Comparison of ENCODE assay signal across 23 cellular contexts in genomic region chr16:73399486-73399885, GRCh38.
DNase-seq lines count a peak whose midpoint lies in the region; ATAC-seq, FAIRE-seq and TF ChIP-seq lines count a peak whose summit lies in the region.
"Had no signal": no experiment of that assay in that cellular context is flagged by ENCODE, and none has a peak within 500 bp of the region (broad histone marks: within the 10 kb centered on the region; RNA-seq: fewer than 3 reads in every experiment).

No MANE protein-coding gene starts in this region.

- DNase-seq in DMS79 treated with DMSO at 0.1 percent for 48 hours (lab: John Stamatoyannopoulos, UW) (peak; percentile 1), DMS79 (lab: John Stamatoyannopoulos, UW) (no peak), HTR-8/SVneo (ENCODE audit: insufficient read length, low spot score) (no peak), islet precursor cell (peak; percentile 17), retina (peak; percentile 55), NCI-H510A treated with DMSO at 0.1 percent for 48 hours (lab: John Stamatoyannopoulos, UW) (no peak), uterus (no peak)
- DNase-seq: GF-D8, GM23248, HFFc6, NCI-H1048, NCI-H1694, NCI-H2081, NCI-H2227 treated with DMSO at 0.1 percent for 48 hours, NCI-H510A, NCI-H774, PC-3, Right ventricle myocardium superior, T-helper 1 cell had no signal

- TF ChIP-seq POLR2A in uterus (IDR thresholded peaks at IDR 0.05), result no peak

- no peak for TF ChIP-seq CTCF in uterus (IDR thresholded peaks at IDR 0.05)

- H3K4me1 ChIP-seq in uterus, result no peaks in the 10 kb centered on the region
- H3K4me1 ChIP-seq: HAP-1, SJSA1 had no signal

- no peak for ATAC-seq in HG02642 (IDR thresholded peaks at IDR 0.05; ENCODE audit: poor library complexity, unreplicated experiment)
- ATAC-seq: PC-3 had no signal

- intact Hi-C loops in uterus (cut with DNase I; ENCODE audit: low total_unique reads), result no loop called here

- no peaks in the 10 kb centered on the region for H3K36me3 ChIP-seq in uterus
- H3K36me3 ChIP-seq: HAP-1, SJSA1 had no signal

- H3K9me3 ChIP-seq in uterus, result no peaks in the 10 kb centered on the region
- H3K9me3 ChIP-seq: HAP-1, SJSA1 had no signal

- FAIRE-seq in HTR-8/SVneo (lab: Jason Lieb, UNC), result peak; percentile 78

- H3K27ac ChIP-seq in uterus, result no peak overlapping the region
- H3K27ac ChIP-seq: 22Rv1, GM23248, SJSA1 had no signal

- no peaks in the 10 kb centered on the region for H3K27me3 ChIP-seq in uterus
- H3K27me3 ChIP-seq: SJSA1 had no signal

- no peak overlapping the region for H3K4me3 ChIP-seq in uterus
- H3K4me3 ChIP-seq: GM23248, HAP-1, SJSA1 had no signal

Comparison
In these comparisons a context has a peak if more than half of its experiments do, and no peak if none do; other contexts are left out.
1. DNase-seq: peak in DMS79 treated with DMSO at 0.1 percent for 48 hours (single experiment), islet precursor cell (single experiment) and retina (single experiment); none in DMS79 (single experiment), HTR-8/SVneo (single experiment), NCI-H510A treated with DMSO at 0.1 percent for 48 hours (single experiment) and uterus (0 of 2).